Comparison of ENCODE assay signal across 10 cellular contexts in genomic region chr19:13044160-13044853, GRCh38. TPM values are rescaled to one million over a fixed set of nuclear protein-coding genes. Genes with fewer than 3 reads are reported as not detected.
DNase-seq lines count a peak whose midpoint lies in the region; ATAC-seq and TF ChIP-seq lines count a peak whose summit lies in the region.
"Had no signal": no experiment of that assay in that cellular context is flagged by ENCODE, and none has a peak within 500 bp of the region (broad histone marks: within the 10 kb centered on the region; RNA-seq: fewer than 3 reads in every experiment).

No MANE protein-coding gene starts in this region.

- TF ChIP-seq CTCF in body of pancreas (IDR thresholded peaks at IDR 0.05) = no peak
- no peak for TF ChIP-seq CTCF in omental fat pad (IDR thresholded peaks at IDR 0.05)

- H3K4me1 ChIP-seq in CD8-positive, alpha-beta memory T cell (ENCODE audit: insufficient read depth, low read length) = peaks cover 31% of the 10 kb centered on the region
- H3K4me1 ChIP-seq in body of pancreas (peaks cover 39% of the 10 kb centered on the region), HAP-1 (no peaks in the 10 kb centered on the region)

- H3K27me3 Mint-ChIP-seq in CD8-positive, alpha-beta memory T cell = peaks cover 0 to 3% of the 10 kb centered on the region in 2 donors

- H3K36me3 ChIP-seq in CD8-positive, alpha-beta memory T cell (ENCODE audit: insufficient read depth, low read length) = no peaks in the 10 kb centered on the region
- no peaks in the 10 kb centered on the region for H3K36me3 ChIP-seq in body of pancreas (replicated peaks in 1 of 2; ENCODE audit: insufficient read depth in 1 of 2, low read depth in 2 of 2)
- no peaks in the 10 kb centered on the region for H3K36me3 ChIP-seq in HAP-1 (replicated peaks)

- CTCF ChIA-PET in CD8-positive, alpha-beta memory T cell (lab: Charles Lee) = interaction anchor here (0.7 to 3.0 kb wide), 6 partner anchors 10 to 79 kb away, joined by 3 to 15 read pairs (median 6); no protein-coding TSS in a partner anchor

- no peaks in the 10 kb centered on the region for H3K9me3 ChIP-seq in CD8-positive, alpha-beta memory T cell (ENCODE audit: low read length)
- H3K9me3 ChIP-seq in body of pancreas = no peaks in the 10 kb centered on the region
- H3K9me3 ChIP-seq in HAP-1 = no peaks in the 10 kb centered on the region

- peak overlapping the region; percentile 71 to 99 (median 96) for H3K27ac Mint-ChIP-seq in CD8-positive, alpha-beta memory T cell

- DNase-seq in CD8-positive, alpha-beta memory T cell = peak; percentile 44 to 85 (median 60)
- DNase-seq in NCI-H69 (lab: John Stamatoyannopoulos, UW) = peak; percentile 96
- DNase-seq in body of pancreas = no peak
- no peak for DNase-seq in omental fat pad (ENCODE audit: low spot score)
- DNase-seq in cerebellar nuclear complex (lab: John Stamatoyannopoulos, UW) = no peak
- no peak for DNase-seq in HAP-1 (ENCODE audit: low spot score in 2 of 2)
- no peak for DNase-seq in GOT3 (lab: John Stamatoyannopoulos, UW)
- DNase-seq: naive B cell, NCI-H510A had no signal

- no peaks in the 10 kb centered on the region for H3K27me3 ChIP-seq in CD8-positive, alpha-beta memory T cell (ENCODE audit: insufficient read depth, low read length, poor library complexity, severe bottlenecking)
- H3K27me3 ChIP-seq in body of pancreas (no peaks in the 10 kb centered on the region), HAP-1 (ENCODE audit: low read depth) (no peaks in the 10 kb centered on the region)

- ATAC-seq in body of pancreas (peak; percentile 21), omental fat pad (ENCODE audit: low FRiP score) (peak; percentile 72), HG02840 (IDR thresholded peaks at IDR 0.05; ENCODE audit: low FRiP score, unreplicated experiment) (no peak)

- POLR2A ChIA-PET in CD8-positive, alpha-beta memory T cell (lab: Charles Lee) = interaction anchor here (0.6 to 1.9 kb wide), 2 partner anchors 10 to 21 kb away, joined by 4 to 5 read pairs; no protein-coding TSS in a partner anchor

- peak overlapping the region; percentile 2 to 80 (median 49) for H3K4me3 Mint-ChIP-seq in CD8-positive, alpha-beta memory T cell
- H3K4me3 Mint-ChIP-seq: naive B cell had no signal

- H3K4me3 ChIP-seq in CD8-positive, alpha-beta memory T cell (ENCODE audit: low read length) = no peak overlapping the region
- no peak overlapping the region for H3K4me3 ChIP-seq in body of pancreas
- no peak overlapping the region for H3K4me3 ChIP-seq in HAP-1

- 69 to 70% methylated on average over 12 to 14 of the region's 14 CpGs for WGBS in body of pancreas, 2 donors

- intact Hi-C loops in body of pancreas (cut with DNase I) = no loop called here

- no peaks in the 10 kb centered on the region for H3K36me3 Mint-ChIP-seq in CD8-positive, alpha-beta memory T cell
- H3K36me3 Mint-ChIP-seq: naive B cell had no signal

- no peaks in the 10 kb centered on the region for H3K9me3 Mint-ChIP-seq in CD8-positive, alpha-beta memory T cell
- H3K9me3 Mint-ChIP-seq: naive B cell had no signal

- in situ Hi-C loops in HAP-1 (cut with MboI; ENCODE audit: low sequenced_read_pairs) = no loop called here

- TF ChIP-seq POLR2A in body of pancreas (IDR thresholded peaks at IDR 0.05) = no peak

- H3K27ac ChIP-seq in CD8-positive, alpha-beta memory T cell (ENCODE audit: low read depth, low read length) = peak overlapping the region; percentile 64
- H3K27ac ChIP-seq in body of pancreas = peak overlapping the region in 3 of 4 donors; percentile 16 to 46 (median 20)

- peaks cover 30 to 39% (median 30%) of the 10 kb centered on the region in 3 donors for H3K4me1 Mint-ChIP-seq in CD8-positive, alpha-beta memory T cell

RNA-seq across cellular contexts. Expression of gene NFIX, which starts 49.0 kb away (rescaled TPM):
- 1 to 10 TPM; 2.3 to 2.8 TPM for total RNA-seq in CD8-positive, alpha-beta memory T cell
- polyA plus RNA-seq in CD8-positive, alpha-beta memory T cell = 0.94 TPM
- total RNA-seq in body of pancreas = 10 to 100 TPM; 16.9 to 26.7 TPM
- 10 to 100 TPM; 39.5 to 53.1 (median 43.0) TPM for total RNA-seq in omental fat pad

RNA-seq across cellular contexts. Expression of gene LYL1, which starts 58.4 kb away (rescaled TPM):
- total RNA-seq in CD8-positive, alpha-beta memory T cell = 1 to 10 TPM; 2.3 to 2.5 TPM
- polyA plus RNA-seq in CD8-positive, alpha-beta memory T cell = 4.1 TPM
- total RNA-seq in body of pancreas = 1 to 10 TPM; 3.4 to 6.9 TPM
- total RNA-seq in omental fat pad = 10 to 100 TPM in 3 of 4 donors, 1 to 10 TPM in 1; 5.5 to 29.9 (median 20.5) TPM

Comparison
In these comparisons a context has a peak if more than half of its experiments do, and no peak if none do; other contexts are left out.
1. DNase-seq: peak in CD8-positive, alpha-beta memory T cell (5 of 5) and NCI-H69 (single experiment); none in body of pancreas (0 of 4), omental fat pad (single experiment), cerebellar nuclear complex (0 of 2), HAP-1 (0 of 2) and GOT3 (single experiment).
2. RNA of gene NFIX, which starts 49.0 kb away (total RNA-seq): 39.5 to 53.1 TPM in omental fat pad and 16.9 to 26.7 TPM in body of pancreas; 2.3 to 2.8 TPM in CD8-positive, alpha-beta memory T cell; every median in the first group is over 4 times any median in the second.